9 cellular contexts compared by ENCODE assay signal in the genomic region with DNA sequence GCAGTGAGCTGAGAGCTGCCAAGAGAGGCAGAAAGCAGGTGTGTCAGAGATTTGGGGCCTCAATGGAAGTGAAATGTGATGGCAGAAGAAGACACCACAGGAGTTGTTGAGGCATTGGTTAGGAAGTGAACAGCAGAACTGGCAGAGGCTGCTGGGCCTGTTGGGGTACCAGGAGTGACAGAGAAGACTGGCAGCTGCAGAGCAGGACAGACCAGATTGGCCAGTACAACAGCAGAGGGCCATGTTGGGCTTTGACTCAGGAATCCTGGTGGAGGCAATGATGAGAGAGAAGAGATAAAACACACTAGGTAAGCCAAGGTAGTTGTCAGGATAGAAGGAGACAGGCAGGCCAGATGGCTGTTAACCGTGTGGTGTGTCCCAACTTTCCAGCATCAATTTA. TPM values are rescaled to one million over a fixed set of nuclear protein-coding genes. Genes with fewer than 3 reads are reported as not detected.
DNase-seq lines count a peak whose midpoint lies in the region; ATAC-seq and TF ChIP-seq lines count a peak whose summit lies in the region.
"Had no signal": no experiment of that assay in that cellular context is flagged by ENCODE, and none has a peak within 500 bp of the region (broad histone marks: within the 10 kb centered on the region; RNA-seq: fewer than 3 reads in every experiment).

No MANE protein-coding gene starts in this region.

- no peak for TF ChIP-seq POLR2A in IMR-90 (IDR thresholded peaks at IDR 0.05; ENCODE audit: low read depth, low read length)

- no TSS peak for BruUV-seq in IMR-90 (replicated peaks; lab: Mats Ljungman, UMichigan)

- no peak for ATAC-seq in IMR-90 (ENCODE audit: low read depth)
- no peak for ATAC-seq in HG03378 (IDR thresholded peaks at IDR 0.05; ENCODE audit: unreplicated experiment)

- no peak overlapping the region for H3K27ac ChIP-seq in IMR-90 (ENCODE audit: insufficient read depth, low read length)
- H3K27ac ChIP-seq in caudate nucleus (ENCODE audit: low read depth, low read length), result peak overlapping the region; percentile 7
- H3K27ac ChIP-seq in trophoblast cell (ENCODE audit: low read depth, low read length), result peak overlapping the region; percentile 41
- H3K27ac ChIP-seq: brain microvascular endothelial cell had no signal

- no peaks in the 10 kb centered on the region for H3K79me2 ChIP-seq in trophoblast cell (ENCODE audit: control insufficient read depth, insufficient read depth, low read length, poor library complexity)

- no peak overlapping the region for H3K14ac ChIP-seq in IMR-90 (replicated peaks; ENCODE audit: low read depth, low read length)
- no peak overlapping the region for H3K14ac ChIP-seq in trophoblast cell (ENCODE audit: low read length)

- CTCF ChIA-PET in IMR-90 (lab: Yijun Ruan, JAX), result no interaction called here

- H2BK12ac ChIP-seq in trophoblast cell (ENCODE audit: low read length), result peak overlapping the region; percentile 45

- no peak overlapping the region for H3K4ac ChIP-seq in IMR-90 (ENCODE audit: low read depth, low read length)
- no peak overlapping the region for H3K4ac ChIP-seq in trophoblast cell (ENCODE audit: low read depth, low read length)

- no CpG with 5 or more reads among the region's 1 CpG for WGBS in IMR-90 (ENCODE audit: extremely low coverage in 2 of 2, insufficient read length in 1 of 2), 2 experiments
- no CpG with 5 or more reads among the region's 1 CpG for WGBS in trophoblast cell (ENCODE audit: extremely low coverage, insufficient coverage, insufficient read length)

- 0 out of 3 replicates have a peak overlapping the region, but pooled peaks have one; percentile 17 for H2BK15ac ChIP-seq in IMR-90 (ENCODE audit: low read depth, low read length)

- DNase-seq in NCI-H82 (lab: John Stamatoyannopoulos, UW) (peak; percentile 17), NCI-H82 treated with DMSO at 0.1 percent for 48 hours (lab: John Stamatoyannopoulos, UW; ENCODE audit: unreplicated experiment) (no peak), IMR-90 (no peak), caudate nucleus (lab: John Stamatoyannopoulos, UW) (peak in 40 of 61 donors; percentile 8 to 59 (median 42)), trophoblast cell (peak; percentile 72 to 83), CD1c-positive myeloid dendritic cell (ENCODE audit: extremely low spot score) (no peak), iPS-NIHi11 (ENCODE audit: low spot score) (no peak)
- DNase-seq: brain microvascular endothelial cell had no signal

- POLR2A ChIA-PET in IMR-90 (lab: Charles Lee; ENCODE audit: unreplicated experiment), result no interaction called here

- no peak overlapping the region for H2BK20ac ChIP-seq in IMR-90 (ENCODE audit: low read depth, low read length)

- intact Hi-C loops in IMR-90 (cut with micrococcal nuclease), result no loop called here

- H3K4me3 ChIP-seq in IMR-90 (ENCODE audit: insufficient read depth, low read depth, low read length), result no peak overlapping the region
- H3K4me3 ChIP-seq in trophoblast cell (ENCODE audit: low read depth, low read length), result no peak overlapping the region

- no peak for TF ChIP-seq CTCF in IMR-90 (conservative IDR thresholded peaks at IDR 0.05; ENCODE audit: low read depth, low read length)

- H3K18ac ChIP-seq in IMR-90 (ENCODE audit: low read depth, low read length) (0 out of 2 replicates have a peak overlapping the region, but pooled peaks have one; percentile 2), trophoblast cell (ENCODE audit: low read length) (no peak overlapping the region)

- dilution Hi-C loops in IMR-90 (cut with HindIII; ENCODE audit: low sequenced_read_pairs, unreplicated experiment), result no loop called here

- H2AK9ac ChIP-seq in IMR-90 (replicated peaks; ENCODE audit: low read depth, low read length, poor library complexity), result no peak overlapping the region

- H3K56ac ChIP-seq in IMR-90 (ENCODE audit: extremely low read depth, insufficient read depth, low read length), result no peak overlapping the region

- no peak overlapping the region for H2AFZ ChIP-seq in IMR-90 (replicated peaks; ENCODE audit: low read length, poor library complexity)
- no peak overlapping the region for H2AFZ ChIP-seq in trophoblast cell (ENCODE audit: insufficient read depth, low read length, poor library complexity)

- no peaks in the 10 kb centered on the region for H4K20me1 ChIP-seq in IMR-90 (ENCODE audit: insufficient read depth, low read length)

- H3K4me1 ChIP-seq in IMR-90 (ENCODE audit: control insufficient read depth, insufficient read depth, low read length) (peaks cover 7% of the 10 kb centered on the region), trophoblast cell (ENCODE audit: control insufficient read depth in 1 of 2, insufficient read depth in 2 of 2, low read length in 2 of 2) (peaks cover 5 to 13% of the 10 kb centered on the region in 2 experiments)

- no peaks in the 10 kb centered on the region for H3K9me3 ChIP-seq in IMR-90 (ENCODE audit: control insufficient read depth, insufficient read depth, low read length)
- no peaks in the 10 kb centered on the region for H3K9me3 ChIP-seq in trophoblast cell (ENCODE audit: insufficient read depth, low read depth, low read length)

- no peaks in the 10 kb centered on the region; the same call in 1 of the 2 replicates for H3K27me3 ChIP-seq in IMR-90 (ENCODE audit: control insufficient read depth, insufficient read depth, low read length)
- H3K27me3 ChIP-seq in trophoblast cell (ENCODE audit: insufficient read depth, low read length), result no peaks in the 10 kb centered on the region
- H3K27me3 ChIP-seq: brain microvascular endothelial cell had no signal

- H3K4me2 ChIP-seq in IMR-90 (ENCODE audit: low read depth, low read length), result no peak overlapping the region
- H3K4me2 ChIP-seq in trophoblast cell (ENCODE audit: low read length), result no peak overlapping the region

- H3K79me1 ChIP-seq in IMR-90 (ENCODE audit: low read depth in 1 of 2, low read length in 2 of 2), result no peaks in the 10 kb centered on the region
- peaks cover 3% of the 10 kb centered on the region for H3K79me1 ChIP-seq in trophoblast cell (ENCODE audit: low read length)

- H3K36me3 ChIP-seq in IMR-90 (ENCODE audit: control insufficient read depth, insufficient read depth, low read length), result no peaks in the 10 kb centered on the region
- no peaks in the 10 kb centered on the region for H3K36me3 ChIP-seq in trophoblast cell (ENCODE audit: control insufficient read depth in 1 of 2, insufficient read depth in 2 of 2, low read length in 2 of 2)
- H3K36me3 ChIP-seq: brain microvascular endothelial cell had no signal

- no peaks in the 10 kb centered on the region for H3K9me1 ChIP-seq in IMR-90 (ENCODE audit: insufficient read depth, low read length)

- H2BK5ac ChIP-seq in IMR-90 (ENCODE audit: low read depth, low read length, poor library complexity, severe bottlenecking) (no peak overlapping the region), trophoblast cell (ENCODE audit: low read depth, low read length, poor library complexity) (no peak overlapping the region)

- H2AK5ac ChIP-seq in IMR-90 (ENCODE audit: low read depth, low read length), result peak overlapping the region; percentile 6; the same call in 1 of the 2 replicates
- peak overlapping the region; percentile 29 for H2AK5ac ChIP-seq in trophoblast cell (ENCODE audit: low read length)

- in situ Hi-C loops in IMR-90 (cut with MboI; ENCODE audit: low sequenced_read_pairs), result loop anchor here (5.0 to 25.0 kb wide), 3 partner anchors 192 to 622 kb away; no protein-coding TSS in a partner anchor

- H2BK120ac ChIP-seq in IMR-90 (ENCODE audit: low read depth, low read length), result no peak overlapping the region
- no peak overlapping the region for H2BK120ac ChIP-seq in trophoblast cell (ENCODE audit: insufficient read depth, low read length, poor library complexity)

- no peak overlapping the region for H4K91ac ChIP-seq in IMR-90 (ENCODE audit: insufficient read depth, low read depth, low read length)
- H4K91ac ChIP-seq in trophoblast cell (ENCODE audit: low read depth, low read length), result no peak overlapping the region

- no peak overlapping the region for H4K5ac ChIP-seq in IMR-90 (ENCODE audit: low read depth, low read length)

- no peak overlapping the region for H4K12ac ChIP-seq in trophoblast cell (ENCODE audit: low read depth, low read length)

- H3K23ac ChIP-seq in IMR-90 (ENCODE audit: low read depth, low read length) (no peak overlapping the region), trophoblast cell (ENCODE audit: low read length) (peak overlapping the region; percentile 31)

- H4K8ac ChIP-seq in IMR-90 (ENCODE audit: low read depth in 2 of 2, low read length in 2 of 2) (no peak overlapping the region), trophoblast cell (ENCODE audit: low read depth, low read length) (no peak overlapping the region)

- TF ChIP-seq RAD21 in IMR-90 (IDR thresholded peaks at IDR 0.05; ENCODE audit: low read length), result no peak

- H3K9ac ChIP-seq in IMR-90 (ENCODE audit: low read depth, low read length), result no peak overlapping the region
- no peak overlapping the region for H3K9ac ChIP-seq in trophoblast cell (ENCODE audit: low read length)

TF ChIP-seq in IMR-90, 13 proteins besides CTCF, POLR2A, EP300 and RAD21:
- TF ChIP-seq USF2 (IDR thresholded peaks at IDR 0.05; ENCODE audit: low read depth, low read length) (no peak), RCOR1 (IDR thresholded peaks at IDR 0.05; ENCODE audit: insufficient replicate concordance, low read length) (no peak), CHD1 (IDR thresholded peaks at IDR 0.05; ENCODE audit: low read depth, low read length) (no peak), NFE2L2 (IDR thresholded peaks at IDR 0.05; ENCODE audit: low read depth, low read length) (no peak), RFX5 (IDR thresholded peaks at IDR 0.05; ENCODE audit: low read depth, low read length) (no peak), FOS (IDR thresholded peaks at IDR 0.05; ENCODE audit: low read depth, low read length) (no peak), BHLHE40 (IDR thresholded peaks at IDR 0.05; ENCODE audit: low read depth, low read length) (no peak), MXI1 (IDR thresholded peaks at IDR 0.05; ENCODE audit: borderline replicate concordance, low read depth, low read length) (no peak)
TF ChIP-seq in IMR-90: peak in this region for 0.

RNA-seq across cellular contexts. Expression of gene HERPUD2, which starts 19.9 kb away (rescaled TPM):
- total RNA-seq in IMR-90 (2012; rRNA removed), result 18.3 and 22.2 TPM in 2 replicates
- 26.8 and 27.2 TPM in 2 replicates for polyA plus RNA-seq in IMR-90 (2012; rRNA removed)
- 7.9 and 15.9 TPM in 2 replicates for polyA plus RNA-seq in IMR-90 (2012; cell fraction: cytosol; rRNA removed)
- polyA plus RNA-seq in IMR-90 (2012; cell fraction: nucleus; rRNA removed; ENCODE audit: low replicate concordance), result 11.7 and 13.3 TPM in 2 replicates
- polyA plus RNA-seq in trophoblast cell (2013), result 41.0 and 43.0 TPM in 2 replicates

Comparison
In these comparisons a context has a peak if more than half of its experiments do, and no peak if none do; other contexts are left out.
1. DNase-seq: peak in NCI-H82 (single experiment), caudate nucleus (40 of 61) and trophoblast cell (2 of 2); none in NCI-H82 treated with DMSO at 0.1 percent for 48 hours (single experiment), IMR-90 (single experiment), CD1c-positive myeloid dendritic cell (single experiment) and iPS-NIHi11 (single experiment).